In the genomic region with DNA sequence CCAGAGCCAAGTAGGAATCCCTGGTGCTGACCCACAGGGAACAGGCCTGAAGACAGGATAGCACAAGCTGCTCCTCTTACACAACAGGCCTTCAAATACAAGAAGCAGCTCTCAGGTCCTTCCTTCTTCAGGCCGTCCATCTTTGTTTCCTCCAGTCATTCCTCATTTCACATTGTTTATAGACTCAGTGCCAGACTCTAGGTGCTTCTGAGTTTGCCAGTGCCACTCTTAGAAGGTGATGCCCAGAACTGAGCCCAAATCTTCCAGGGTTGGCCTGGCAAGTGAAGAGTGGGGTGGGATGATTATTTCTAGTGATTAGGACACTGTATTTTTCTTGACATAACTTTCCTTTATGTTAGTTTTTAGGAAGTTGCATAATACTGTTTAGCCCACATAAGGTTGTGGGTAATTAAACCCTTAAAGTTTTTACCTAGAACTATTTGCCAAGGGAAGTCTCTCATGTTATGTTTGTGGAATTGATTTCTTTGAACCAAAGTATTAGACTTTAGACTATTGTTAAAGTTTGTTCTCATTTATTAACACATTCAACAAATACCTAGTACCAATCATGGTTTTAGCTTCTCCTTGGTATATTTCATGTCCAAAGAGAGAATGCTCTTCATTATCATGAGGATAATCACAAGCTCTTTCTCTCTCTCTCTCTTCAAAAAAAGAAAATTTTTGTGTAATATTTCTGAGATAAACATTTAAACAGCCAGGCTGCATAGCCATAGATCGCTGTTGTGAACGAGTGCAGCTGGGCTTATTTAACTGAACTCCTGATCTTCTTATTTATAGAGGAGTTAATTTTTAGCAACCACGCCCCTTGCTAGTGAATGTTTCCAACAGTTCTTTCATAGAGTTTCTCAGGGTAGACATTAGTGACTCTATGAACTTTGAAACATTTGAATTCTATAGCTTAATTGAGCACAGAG, we compare ENCODE assay signal across 1 cellular context.
TF ChIP-seq lines count a peak whose summit lies in the region.

No MANE protein-coding gene starts in this region.

TF ChIP-seq in HepG2, 621 proteins besides CTCF, POLR2A, EP300 and RAD21 (continued from another document and continues in another):
- TF ChIP-seq, protein P1, sequence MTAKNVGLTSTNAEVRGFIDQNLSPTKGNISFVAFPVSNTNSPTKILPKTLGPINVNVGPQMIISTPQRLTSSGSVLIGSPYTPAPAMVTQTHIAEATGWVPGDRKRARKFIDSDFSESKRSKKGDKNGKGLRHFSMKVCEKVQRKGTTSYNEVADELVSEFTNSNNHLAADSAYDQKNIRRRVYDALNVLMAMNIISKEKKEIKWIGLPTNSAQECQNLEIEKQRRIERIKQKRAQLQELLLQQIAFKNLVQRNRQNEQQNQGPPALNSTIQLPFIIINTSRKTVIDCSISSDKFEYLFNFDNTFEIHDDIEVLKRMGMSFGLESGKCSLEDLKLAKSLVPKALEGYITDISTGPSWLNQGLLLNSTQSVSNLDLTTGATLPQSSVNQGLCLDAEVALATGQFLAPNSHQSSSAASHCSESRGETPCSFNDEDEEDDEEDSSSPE (CRISPR knock-in tag; IDR thresholded peaks at IDR 0.05) = no peak; the same call in 1 of the 2 replicates
- TF ChIP-seq, protein P2, sequence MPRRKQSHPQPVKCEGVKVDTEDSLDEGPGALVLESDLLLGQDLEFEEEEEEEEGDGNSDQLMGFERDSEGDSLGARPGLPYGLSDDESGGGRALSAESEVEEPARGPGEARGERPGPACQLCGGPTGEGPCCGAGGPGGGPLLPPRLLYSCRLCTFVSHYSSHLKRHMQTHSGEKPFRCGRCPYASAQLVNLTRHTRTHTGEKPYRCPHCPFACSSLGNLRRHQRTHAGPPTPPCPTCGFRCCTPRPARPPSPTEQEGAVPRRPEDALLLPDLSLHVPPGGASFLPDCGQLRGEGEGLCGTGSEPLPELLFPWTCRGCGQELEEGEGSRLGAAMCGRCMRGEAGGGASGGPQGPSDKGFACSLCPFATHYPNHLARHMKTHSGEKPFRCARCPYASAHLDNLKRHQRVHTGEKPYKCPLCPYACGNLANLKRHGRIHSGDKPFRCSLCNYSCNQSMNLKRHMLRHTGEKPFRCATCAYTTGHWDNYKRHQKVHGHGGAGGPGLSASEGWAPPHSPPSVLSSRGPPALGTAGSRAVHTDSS (CRISPR knock-in tag; conservative IDR thresholded peaks at IDR 0.05) = no peak
- TF ChIP-seq ZNF547 (CRISPR knock-in tag; IDR thresholded peaks at IDR 0.05) = no peak
- TF ChIP-seq, protein P3, sequence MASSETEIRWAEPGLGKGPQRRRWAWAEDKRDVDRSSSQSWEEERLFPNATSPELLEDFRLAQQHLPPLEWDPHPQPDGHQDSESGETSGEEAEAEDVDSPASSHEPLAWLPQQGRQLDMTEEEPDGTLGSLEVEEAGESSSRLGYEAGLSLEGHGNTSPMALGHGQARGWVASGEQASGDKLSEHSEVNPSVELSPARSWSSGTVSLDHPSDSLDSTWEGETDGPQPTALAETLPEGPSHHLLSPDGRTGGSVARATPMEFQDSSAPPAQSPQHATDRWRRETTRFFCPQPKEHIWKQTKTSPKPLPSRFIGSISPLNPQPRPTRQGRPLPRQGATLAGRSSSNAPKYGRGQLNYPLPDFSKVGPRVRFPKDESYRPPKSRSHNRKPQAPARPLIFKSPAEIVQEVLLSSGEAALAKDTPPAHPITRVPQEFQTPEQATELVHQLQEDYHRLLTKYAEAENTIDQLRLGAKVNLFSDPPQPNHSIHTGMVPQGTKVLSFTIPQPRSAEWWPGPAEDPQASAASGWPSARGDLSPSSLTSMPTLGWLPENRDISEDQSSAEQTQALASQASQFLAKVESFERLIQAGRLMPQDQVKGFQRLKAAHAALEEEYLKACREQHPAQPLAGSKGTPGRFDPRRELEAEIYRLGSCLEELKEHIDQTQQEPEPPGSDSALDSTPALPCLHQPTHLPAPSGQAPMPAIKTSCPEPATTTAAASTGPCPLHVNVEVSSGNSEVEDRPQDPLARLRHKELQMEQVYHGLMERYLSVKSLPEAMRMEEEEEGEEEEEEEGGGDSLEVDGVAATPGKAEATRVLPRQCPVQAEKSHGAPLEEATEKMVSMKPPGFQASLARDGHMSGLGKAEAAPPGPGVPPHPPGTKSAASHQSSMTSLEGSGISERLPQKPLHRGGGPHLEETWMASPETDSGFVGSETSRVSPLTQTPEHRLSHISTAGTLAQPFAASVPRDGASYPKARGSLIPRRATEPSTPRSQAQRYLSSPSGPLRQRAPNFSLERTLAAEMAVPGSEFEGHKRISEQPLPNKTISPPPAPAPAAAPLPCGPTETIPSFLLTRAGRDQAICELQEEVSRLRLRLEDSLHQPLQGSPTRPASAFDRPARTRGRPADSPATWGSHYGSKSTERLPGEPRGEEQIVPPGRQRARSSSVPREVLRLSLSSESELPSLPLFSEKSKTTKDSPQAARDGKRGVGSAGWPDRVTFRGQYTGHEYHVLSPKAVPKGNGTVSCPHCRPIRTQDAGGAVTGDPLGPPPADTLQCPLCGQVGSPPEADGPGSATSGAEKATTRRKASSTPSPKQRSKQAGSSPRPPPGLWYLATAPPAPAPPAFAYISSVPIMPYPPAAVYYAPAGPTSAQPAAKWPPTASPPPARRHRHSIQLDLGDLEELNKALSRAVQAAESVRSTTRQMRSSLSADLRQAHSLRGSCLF (CRISPR knock-in tag; IDR thresholded peaks at IDR 0.05; ENCODE audit: borderline replicate concordance) = no peak; the same call in 1 of the 2 replicates
- no peak; the same call in 1 of the 2 replicates for TF ChIP-seq YEATS2 (CRISPR knock-in tag; IDR thresholded peaks at IDR 0.05; ENCODE audit: borderline replicate concordance)
- TF ChIP-seq, protein P4, sequence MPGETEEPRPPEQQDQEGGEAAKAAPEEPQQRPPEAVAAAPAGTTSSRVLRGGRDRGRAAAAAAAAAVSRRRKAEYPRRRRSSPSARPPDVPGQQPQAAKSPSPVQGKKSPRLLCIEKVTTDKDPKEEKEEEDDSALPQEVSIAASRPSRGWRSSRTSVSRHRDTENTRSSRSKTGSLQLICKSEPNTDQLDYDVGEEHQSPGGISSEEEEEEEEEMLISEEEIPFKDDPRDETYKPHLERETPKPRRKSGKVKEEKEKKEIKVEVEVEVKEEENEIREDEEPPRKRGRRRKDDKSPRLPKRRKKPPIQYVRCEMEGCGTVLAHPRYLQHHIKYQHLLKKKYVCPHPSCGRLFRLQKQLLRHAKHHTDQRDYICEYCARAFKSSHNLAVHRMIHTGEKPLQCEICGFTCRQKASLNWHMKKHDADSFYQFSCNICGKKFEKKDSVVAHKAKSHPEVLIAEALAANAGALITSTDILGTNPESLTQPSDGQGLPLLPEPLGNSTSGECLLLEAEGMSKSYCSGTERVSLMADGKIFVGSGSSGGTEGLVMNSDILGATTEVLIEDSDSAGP (CRISPR knock-in tag; IDR thresholded peaks at IDR 0.05; ENCODE audit: borderline replicate concordance) = no peak
- TF ChIP-seq, protein P5, sequence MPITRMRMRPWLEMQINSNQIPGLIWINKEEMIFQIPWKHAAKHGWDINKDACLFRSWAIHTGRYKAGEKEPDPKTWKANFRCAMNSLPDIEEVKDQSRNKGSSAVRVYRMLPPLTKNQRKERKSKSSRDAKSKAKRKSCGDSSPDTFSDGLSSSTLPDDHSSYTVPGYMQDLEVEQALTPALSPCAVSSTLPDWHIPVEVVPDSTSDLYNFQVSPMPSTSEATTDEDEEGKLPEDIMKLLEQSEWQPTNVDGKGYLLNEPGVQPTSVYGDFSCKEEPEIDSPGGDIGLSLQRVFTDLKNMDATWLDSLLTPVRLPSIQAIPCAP (CRISPR knock-in tag; IDR thresholded peaks at IDR 0.05; ENCODE audit: low read depth) = no peak
- peak; percentile 88 for TF ChIP-seq MED1 (CRISPR knock-in tag; IDR thresholded peaks at IDR 0.05)
- no peak for TF ChIP-seq ZNF879 (CRISPR knock-in tag; IDR thresholded peaks at IDR 0.05)
- TF ChIP-seq, protein P6, sequence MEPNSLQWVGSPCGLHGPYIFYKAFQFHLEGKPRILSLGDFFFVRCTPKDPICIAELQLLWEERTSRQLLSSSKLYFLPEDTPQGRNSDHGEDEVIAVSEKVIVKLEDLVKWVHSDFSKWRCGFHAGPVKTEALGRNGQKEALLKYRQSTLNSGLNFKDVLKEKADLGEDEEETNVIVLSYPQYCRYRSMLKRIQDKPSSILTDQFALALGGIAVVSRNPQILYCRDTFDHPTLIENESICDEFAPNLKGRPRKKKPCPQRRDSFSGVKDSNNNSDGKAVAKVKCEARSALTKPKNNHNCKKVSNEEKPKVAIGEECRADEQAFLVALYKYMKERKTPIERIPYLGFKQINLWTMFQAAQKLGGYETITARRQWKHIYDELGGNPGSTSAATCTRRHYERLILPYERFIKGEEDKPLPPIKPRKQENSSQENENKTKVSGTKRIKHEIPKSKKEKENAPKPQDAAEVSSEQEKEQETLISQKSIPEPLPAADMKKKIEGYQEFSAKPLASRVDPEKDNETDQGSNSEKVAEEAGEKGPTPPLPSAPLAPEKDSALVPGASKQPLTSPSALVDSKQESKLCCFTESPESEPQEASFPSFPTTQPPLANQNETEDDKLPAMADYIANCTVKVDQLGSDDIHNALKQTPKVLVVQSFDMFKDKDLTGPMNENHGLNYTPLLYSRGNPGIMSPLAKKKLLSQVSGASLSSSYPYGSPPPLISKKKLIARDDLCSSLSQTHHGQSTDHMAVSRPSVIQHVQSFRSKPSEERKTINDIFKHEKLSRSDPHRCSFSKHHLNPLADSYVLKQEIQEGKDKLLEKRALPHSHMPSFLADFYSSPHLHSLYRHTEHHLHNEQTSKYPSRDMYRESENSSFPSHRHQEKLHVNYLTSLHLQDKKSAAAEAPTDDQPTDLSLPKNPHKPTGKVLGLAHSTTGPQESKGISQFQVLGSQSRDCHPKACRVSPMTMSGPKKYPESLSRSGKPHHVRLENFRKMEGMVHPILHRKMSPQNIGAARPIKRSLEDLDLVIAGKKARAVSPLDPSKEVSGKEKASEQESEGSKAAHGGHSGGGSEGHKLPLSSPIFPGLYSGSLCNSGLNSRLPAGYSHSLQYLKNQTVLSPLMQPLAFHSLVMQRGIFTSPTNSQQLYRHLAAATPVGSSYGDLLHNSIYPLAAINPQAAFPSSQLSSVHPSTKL (CRISPR knock-in tag; IDR thresholded peaks at IDR 0.05) = peak; percentile 75
- TF ChIP-seq ZSCAN22 (CRISPR knock-in tag; IDR thresholded peaks at IDR 0.05) = no peak
- no peak for TF ChIP-seq ZNF703 (CRISPR knock-in tag; IDR thresholded peaks at IDR 0.05; ENCODE audit: borderline replicate concordance)
- no peak for TF ChIP-seq HMGA1 (CRISPR knock-in tag; conservative IDR thresholded peaks at IDR 0.05)
- TF ChIP-seq HOXD1 (CRISPR knock-in tag; IDR thresholded peaks at IDR 0.05) = peak; percentile 49; the same call in 1 of the 2 replicates
- no peak for TF ChIP-seq MAFK (conservative IDR thresholded peaks at IDR 0.05 in 1 of 2, IDR thresholded peaks at IDR 0.05 in 1 of 2; ENCODE audit: low read length in 2 of 2)
- TF ChIP-seq, protein P7, sequence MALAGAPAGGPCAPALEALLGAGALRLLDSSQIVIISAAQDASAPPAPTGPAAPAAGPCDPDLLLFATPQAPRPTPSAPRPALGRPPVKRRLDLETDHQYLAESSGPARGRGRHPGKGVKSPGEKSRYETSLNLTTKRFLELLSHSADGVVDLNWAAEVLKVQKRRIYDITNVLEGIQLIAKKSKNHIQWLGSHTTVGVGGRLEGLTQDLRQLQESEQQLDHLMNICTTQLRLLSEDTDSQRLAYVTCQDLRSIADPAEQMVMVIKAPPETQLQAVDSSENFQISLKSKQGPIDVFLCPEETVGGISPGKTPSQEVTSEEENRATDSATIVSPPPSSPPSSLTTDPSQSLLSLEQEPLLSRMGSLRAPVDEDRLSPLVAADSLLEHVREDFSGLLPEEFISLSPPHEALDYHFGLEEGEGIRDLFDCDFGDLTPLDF (CRISPR knock-in tag; IDR thresholded peaks at IDR 0.05) = no peak
- no peak for TF ChIP-seq POLR2AphosphoS2 (IDR thresholded peaks at IDR 0.05; ENCODE audit: low read depth, low read length)
- peak; percentile 84 for TF ChIP-seq SALL1 (CRISPR knock-in tag; IDR thresholded peaks at IDR 0.05)
- TF ChIP-seq, protein P8, sequence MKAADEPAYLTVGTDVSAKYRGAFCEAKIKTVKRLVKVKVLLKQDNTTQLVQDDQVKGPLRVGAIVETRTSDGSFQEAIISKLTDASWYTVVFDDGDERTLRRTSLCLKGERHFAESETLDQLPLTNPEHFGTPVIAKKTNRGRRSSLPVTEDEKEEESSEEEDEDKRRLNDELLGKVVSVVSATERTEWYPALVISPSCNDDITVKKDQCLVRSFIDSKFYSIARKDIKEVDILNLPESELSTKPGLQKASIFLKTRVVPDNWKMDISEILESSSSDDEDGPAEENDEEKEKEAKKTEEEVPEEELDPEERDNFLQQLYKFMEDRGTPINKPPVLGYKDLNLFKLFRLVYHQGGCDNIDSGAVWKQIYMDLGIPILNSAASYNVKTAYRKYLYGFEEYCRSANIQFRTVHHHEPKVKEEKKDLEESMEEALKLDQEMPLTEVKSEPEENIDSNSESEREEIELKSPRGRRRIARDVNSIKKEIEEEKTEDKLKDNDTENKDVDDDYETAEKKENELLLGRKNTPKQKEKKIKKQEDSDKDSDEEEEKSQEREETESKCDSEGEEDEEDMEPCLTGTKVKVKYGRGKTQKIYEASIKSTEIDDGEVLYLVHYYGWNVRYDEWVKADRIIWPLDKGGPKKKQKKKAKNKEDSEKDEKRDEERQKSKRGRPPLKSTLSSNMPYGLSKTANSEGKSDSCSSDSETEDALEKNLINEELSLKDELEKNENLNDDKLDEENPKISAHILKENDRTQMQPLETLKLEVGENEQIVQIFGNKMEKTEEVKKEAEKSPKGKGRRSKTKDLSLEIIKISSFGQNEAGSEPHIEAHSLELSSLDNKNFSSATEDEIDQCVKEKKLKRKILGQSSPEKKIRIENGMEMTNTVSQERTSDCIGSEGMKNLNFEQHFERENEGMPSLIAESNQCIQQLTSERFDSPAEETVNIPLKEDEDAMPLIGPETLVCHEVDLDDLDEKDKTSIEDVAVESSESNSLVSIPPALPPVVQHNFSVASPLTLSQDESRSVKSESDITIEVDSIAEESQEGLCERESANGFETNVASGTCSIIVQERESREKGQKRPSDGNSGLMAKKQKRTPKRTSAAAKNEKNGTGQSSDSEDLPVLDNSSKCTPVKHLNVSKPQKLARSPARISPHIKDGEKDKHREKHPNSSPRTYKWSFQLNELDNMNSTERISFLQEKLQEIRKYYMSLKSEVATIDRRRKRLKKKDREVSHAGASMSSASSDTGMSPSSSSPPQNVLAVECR (CRISPR knock-in tag; IDR thresholded peaks at IDR 0.05; ENCODE audit: borderline replicate concordance) = no peak; the same call in 1 of the 2 replicates
- no peak for TF ChIP-seq ZBTB21 (CRISPR knock-in tag; IDR thresholded peaks at IDR 0.05)
- no peak for TF ChIP-seq IRX3 (CRISPR knock-in tag; IDR thresholded peaks at IDR 0.05; ENCODE audit: borderline replicate concordance, low read depth)
- no peak for TF ChIP-seq ZNF335 (CRISPR knock-in tag; IDR thresholded peaks at IDR 0.05)
